1 cellular context compared by ENCODE assay signal in genomic region chr17:73359255-73359816, GRCh38.
TF ChIP-seq lines count a peak whose summit lies in the region.

No MANE protein-coding gene starts in this region.

TF ChIP-seq in HEK293, 187 proteins besides CTCF, POLR2A, EP300 and RAD21 (continued from another document):
- TF ChIP-seq ZNF341 (tag by site-specific recombination; IDR thresholded peaks at IDR 0.05; ENCODE audit: low read depth) = no peak
- no peak for TF ChIP-seq ZNF175 (tag by site-specific recombination; IDR thresholded peaks at IDR 0.05)
- TF ChIP-seq ZNF707 (tag by site-specific recombination; IDR thresholded peaks at IDR 0.05) = no peak
- peak; percentile 3; the same call in 1 of the 2 replicates for TF ChIP-seq GLIS1 (tag by site-specific recombination; IDR thresholded peaks at IDR 0.05)
- no peak for TF ChIP-seq ZNF776 (tag by site-specific recombination; IDR thresholded peaks at IDR 0.05; ENCODE audit: borderline replicate concordance)
- no peak for TF ChIP-seq ZSCAN30 (tag by site-specific recombination; IDR thresholded peaks at IDR 0.05)
- peak; percentile 64 for TF ChIP-seq EGR2 (tag by site-specific recombination; IDR thresholded peaks at IDR 0.05; ENCODE audit: low read depth)
- TF ChIP-seq ZFHX2 (tag by site-specific recombination; conservative IDR thresholded peaks at IDR 0.05) = peak; percentile 78
- TF ChIP-seq SP3 (tag by site-specific recombination; IDR thresholded peaks at IDR 0.05) = no peak
